ENCODE assay signal across 21 cellular contexts in genomic region chr20:53981752-53982437, GRCh38.
DNase-seq lines count a peak whose midpoint lies in the region; ATAC-seq, FAIRE-seq and TF ChIP-seq lines count a peak whose summit lies in the region.
"Had no signal": no experiment of that assay in that cellular context is flagged by ENCODE, and none has a peak within 500 bp of the region (broad histone marks: within the 10 kb centered on the region; RNA-seq: fewer than 3 reads in every experiment).

No MANE protein-coding gene starts in this region.

- intact Hi-C loops in GM12878 (cut with micrococcal nuclease; ENCODE audit: unreplicated experiment): no loop called here

- H2AFZ ChIP-seq in GM23248 (no peak overlapping the region), GM12878 (ENCODE audit: control insufficient read depth, low read depth, low read length) (no peak overlapping the region)
- H2AFZ ChIP-seq: PC-9 had no signal

- no peaks in the 10 kb centered on the region for H3K9me3 ChIP-seq in GM23248 (ENCODE audit: low read depth)
- H3K9me3 ChIP-seq in GM12878 (replicated peaks; ENCODE audit: control insufficient read depth, insufficient read depth, low read length): peaks cover 3% of the 10 kb centered on the region; the same call in 1 of the 3 replicates
- H3K9me3 ChIP-seq: gastrocnemius medialis, thyroid gland had no signal

- peak; percentile 55 to 79 for ATAC-seq in activated T-cell treated with anti-CD3 and anti-CD28 coated beads, Interleukin-2, amount 50 U/mL, for 4 hours
- peak; percentile 70 for ATAC-seq in GM12878
- ATAC-seq: gastrocnemius medialis; naive thymus-derived CD4-positive, alpha-beta T cell had no signal

- H3K4me2 ChIP-seq in GM23248 (ENCODE audit: unreplicated experiment): no peak overlapping the region
- H3K4me2 ChIP-seq in GM12878 (ENCODE audit: control insufficient read depth, insufficient read depth): no peak overlapping the region
- H3K4me2 ChIP-seq: PC-9 had no signal

- H3K79me2 ChIP-seq in GM23248 (ENCODE audit: insufficient read depth): no peaks in the 10 kb centered on the region
- H3K79me2 ChIP-seq in GM12878 (ENCODE audit: control insufficient read depth, insufficient read depth, low read length): no peaks in the 10 kb centered on the region

- H3K27me3 Mint-ChIP-seq in activated T-cell treated with anti-CD3 and anti-CD28 coated beads, Interleukin-2, amount 50 U/mL, for 4 hours (ENCODE audit: low read depth): peaks cover 14% of the 10 kb centered on the region
- H3K27me3 Mint-ChIP-seq: activated B cell treated with CpG ODN at 0.5 μM for 24 hours had no signal

- POLR2A ChIA-PET in GM12878 (lab: Charles Lee): no interaction called here

- in situ Hi-C loops in GM23248 (cut with MboI) (no loop called here), GM12878 (cut with MboI) (no loop called here)

- no peak for DNase-seq in activated T-cell treated with anti-CD3 and anti-CD28 coated beads, Interleukin-2, amount 50 U/mL, for 4 hours
- DNase-seq in activated T-cell treated with anti-CD3 and anti-CD28 coated beads, Interleukin-2, amount 50 U/mL, for 1 hour: no peak
- DNase-seq in GM23248 (peak; percentile 70), GM12878 (ENCODE audit: low read depth, low spot score) (no peak), NCI-H526 (lab: John Stamatoyannopoulos, UW) (no peak), GOT3 (lab: John Stamatoyannopoulos, UW) (no peak), NCI-H748 (lab: John Stamatoyannopoulos, UW; ENCODE audit: unreplicated experiment) (no peak)
- DNase-seq in stimulated activated CD4-positive, alpha-beta T cell treated with anti-CD3 and anti-CD28 coated beads, Interleukin-4, amount 100 ng/mL, for 24 hours: peak; percentile 12
- DNase-seq: activated B cell treated with CpG ODN at 0.5 μM for 24 hours; CD4-positive, alpha-beta memory T cell; gastrocnemius medialis; mesenchymal stem cell; MM.1S; naive thymus-derived CD4-positive, alpha-beta T cell; NCI-H2171 treated with DMSO at 0.1 percent for 48 hours; NCI-H774; thyroid gland had no signal

- SMC1A ChIA-PET in GM12878 (lab: Charles Lee; ENCODE audit: uncharacterized antibody, unreplicated experiment): interaction anchor here (0.8 to 1.9 kb wide), 2 partner anchors 9 to 20 kb away, joined by 3 to 4 read pairs; no protein-coding TSS in a partner anchor

- no peak for TF ChIP-seq RAD21 in GM12878 (IDR thresholded peaks at IDR 0.05; ENCODE audit: insufficient read depth, low read depth, low read length)

- H3K4me1 ChIP-seq in GM23248 (ENCODE audit: insufficient read depth) (peaks cover 23% of the 10 kb centered on the region), GM12878 (ENCODE audit: control insufficient read depth, insufficient read depth, low read length) (no peaks in the 10 kb centered on the region)
- H3K4me1 ChIP-seq: gastrocnemius medialis, SJSA1, thyroid gland had no signal

- H3K4me3 ChIP-seq in GM23248 (no peak overlapping the region), GM12878 (no peak overlapping the region)
- H3K4me3 ChIP-seq: gastrocnemius medialis, PC-9, SJSA1, thyroid gland had no signal

- no peak for TF ChIP-seq CTCF in GM12878 (IDR thresholded peaks at IDR 0.05 in 2 of 3, conservative IDR thresholded peaks at IDR 0.05 in 1 of 3; ENCODE audit: control insufficient read depth in 2 of 3, extremely low read depth in 1 of 3, insufficient read depth in 1 of 3, low read depth in 3 of 3, low read length in 3 of 3)

- H3F3A ChIP-seq in GM23248 (ENCODE audit: insufficient read depth): peaks cover 32% of the 10 kb centered on the region

- WGBS in GM23248 (ENCODE audit: low coverage in 1 of 2, low lambda C conversion rate in 2 of 2, missing lambda C conversion rate in 2 of 2), 2 experiments: 58 to 65% methylated on average over 4 of the region's 4 CpGs
- 55% methylated on average over 4 of the region's 4 CpGs for WGBS in GM12878 (ENCODE audit: insufficient coverage, insufficient replicate concordance, low lambda C conversion rate, missing lambda C conversion rate)

- no peak overlapping the region for H3K9ac ChIP-seq in GM23248
- H3K9ac ChIP-seq in GM12878 (ENCODE audit: control insufficient read depth, insufficient read depth, low read length): no peak overlapping the region

- no peak for FAIRE-seq in GM12878 (lab: Jason Lieb, UNC)

- H3K36me3 ChIP-seq in GM23248 (ENCODE audit: low read depth): no peaks in the 10 kb centered on the region
- no peaks in the 10 kb centered on the region for H3K36me3 ChIP-seq in GM12878 (ENCODE audit: control insufficient read depth in 2 of 2, insufficient read depth in 2 of 2, low read length in 1 of 2)
- H3K36me3 ChIP-seq: gastrocnemius medialis, SJSA1, thyroid gland had no signal

- H3K27ac ChIP-seq in GM23248: no peak overlapping the region
- H3K27ac ChIP-seq in GM12878 (ENCODE audit: control insufficient read depth, insufficient read depth): no peak overlapping the region
- H3K27ac ChIP-seq: gastrocnemius medialis, PC-9, SJSA1, thyroid gland had no signal

- TF ChIP-seq EP300 in GM12878 (IDR thresholded peaks at IDR 0.05; ENCODE audit: borderline replicate concordance in 1 of 2, control insufficient read depth in 1 of 2, low read depth in 2 of 2, low read length in 2 of 2): no peak

- CTCF ChIA-PET in GM12878 (lab: Yijun Ruan, JAX): no interaction called here

- H4K20me1 ChIP-seq in GM23248 (ENCODE audit: insufficient read depth) (no peaks in the 10 kb centered on the region), GM12878 (ENCODE audit: control insufficient read depth, insufficient read depth) (no peaks in the 10 kb centered on the region)

- no TSS peak for BruUV-seq in GM12878 (replicated peaks; lab: Mats Ljungman, UMichigan)

- no peak overlapping the region for H3K4me3 Mint-ChIP-seq in activated T-cell treated with anti-CD3 and anti-CD28 coated beads, Interleukin-2, amount 50 U/mL, for 4 hours
- H3K4me3 Mint-ChIP-seq: activated B cell treated with CpG ODN at 0.5 μM for 24 hours; CD4-positive, alpha-beta memory T cell; dendritic cell treated with granulocyte-macrophage colony-stimulating factor and Interleukin-4, amounts not matched to agents 40 ng/mL and 50 ng/mL, for 4 days; IgD-negative memory B cell; naive thymus-derived CD4-positive, alpha-beta T cell had no signal

- H3K4me1 Mint-ChIP-seq in activated T-cell treated with anti-CD3 and anti-CD28 coated beads, Interleukin-2, amount 50 U/mL, for 4 hours (ENCODE audit: low read depth): no peaks in the 10 kb centered on the region
- H3K4me1 Mint-ChIP-seq: activated B cell treated with CpG ODN at 0.5 μM for 24 hours; CD4-positive, alpha-beta memory T cell; IgD-negative memory B cell had no signal

- H3K27me3 ChIP-seq in GM23248 (replicated peaks; ENCODE audit: insufficient read depth) (no peaks in the 10 kb centered on the region), GM12878 (replicated peaks in 1 of 2; ENCODE audit: control insufficient read depth in 2 of 2, insufficient read depth in 2 of 2, low read length in 1 of 2) (no peaks in the 10 kb centered on the region)
- H3K27me3 ChIP-seq: gastrocnemius medialis, SJSA1, thyroid gland had no signal

- no peaks in the 10 kb centered on the region for H3K36me3 Mint-ChIP-seq in activated T-cell treated with anti-CD3 and anti-CD28 coated beads, Interleukin-2, amount 50 U/mL, for 4 hours (ENCODE audit: insufficient read depth)
- H3K36me3 Mint-ChIP-seq: CD4-positive, alpha-beta memory T cell had no signal

- H3K9me2 ChIP-seq in GM23248 (ENCODE audit: insufficient read depth): no peaks in the 10 kb centered on the region

- peaks cover 4% of the 10 kb centered on the region for H3K9me3 Mint-ChIP-seq in activated T-cell treated with anti-CD3 and anti-CD28 coated beads, Interleukin-2, amount 50 U/mL, for 4 hours

- TF ChIP-seq POLR2A in GM12878 (IDR thresholded peaks at IDR 0.05; ENCODE audit: low read depth, low read length): no peak

- RAD21 ChIA-PET in GM12878 (lab: Charles Lee; ENCODE audit: unreplicated experiment): no interaction called here

TF ChIP-seq in GM12878, 131 proteins besides CTCF, POLR2A, EP300 and RAD21:
- TF ChIP-seq NFXL1 (IDR thresholded peaks at IDR 0.05; ENCODE audit: borderline replicate concordance) (0 out of 2 replicates have a peak, but pooled peaks have one; percentile 89), ETV6 (conservative IDR thresholded peaks at IDR 0.05 in 1 of 2, IDR thresholded peaks at IDR 0.05 in 1 of 2; ENCODE audit: borderline replicate concordance in 1 of 2, low read depth in 1 of 2) (peak in 1 of 2 experiments; percentile 94; a peak in 2 of 4 replicates), RUNX3 (IDR thresholded peaks at IDR 0.05; ENCODE audit: low read length) (peak; percentile 60), NR2F1 (conservative IDR thresholded peaks at IDR 0.05) (no peak), MTA2 (IDR thresholded peaks at IDR 0.05; ENCODE audit: low read depth) (peak; percentile 47; the same call in 1 of the 2 replicates), SREBF1 (IDR thresholded peaks at IDR 0.05; ENCODE audit: low read length) (no peak), NKRF (conservative IDR thresholded peaks at IDR 0.05) (0 out of 2 replicates have a peak, but pooled peaks have one; percentile 13), DPF2 (IDR thresholded peaks at IDR 0.05) (peak; percentile 50; the same call in 1 of the 2 replicates), JUNB (IDR thresholded peaks at IDR 0.05) (0 out of 2 replicates have a peak, but pooled peaks have one; percentile 13), ATF7 (IDR thresholded peaks at IDR 0.05; ENCODE audit: low read depth) (peak; percentile 97)

Comparison
In these comparisons a context has a peak if more than half of its experiments do, and no peak if none do; other contexts are left out.
1. DNase-seq: peak in GM23248 (single experiment) and stimulated activated CD4-positive, alpha-beta T cell treated with anti-CD3 and anti-CD28 coated beads, Interleukin-4, amount 100 ng/mL, for 24 hours (single experiment); none in activated T-cell treated with anti-CD3 and anti-CD28 coated beads, Interleukin-2, amount 50 U/mL, for 4 hours (single experiment), activated T-cell treated with anti-CD3 and anti-CD28 coated beads, Interleukin-2, amount 50 U/mL, for 1 hour (single experiment), GM12878 (single experiment), NCI-H526 (0 of 2), GOT3 (single experiment) and NCI-H748 (single experiment).